1 cellular context compared by ENCODE assay signal in the genomic region with DNA sequence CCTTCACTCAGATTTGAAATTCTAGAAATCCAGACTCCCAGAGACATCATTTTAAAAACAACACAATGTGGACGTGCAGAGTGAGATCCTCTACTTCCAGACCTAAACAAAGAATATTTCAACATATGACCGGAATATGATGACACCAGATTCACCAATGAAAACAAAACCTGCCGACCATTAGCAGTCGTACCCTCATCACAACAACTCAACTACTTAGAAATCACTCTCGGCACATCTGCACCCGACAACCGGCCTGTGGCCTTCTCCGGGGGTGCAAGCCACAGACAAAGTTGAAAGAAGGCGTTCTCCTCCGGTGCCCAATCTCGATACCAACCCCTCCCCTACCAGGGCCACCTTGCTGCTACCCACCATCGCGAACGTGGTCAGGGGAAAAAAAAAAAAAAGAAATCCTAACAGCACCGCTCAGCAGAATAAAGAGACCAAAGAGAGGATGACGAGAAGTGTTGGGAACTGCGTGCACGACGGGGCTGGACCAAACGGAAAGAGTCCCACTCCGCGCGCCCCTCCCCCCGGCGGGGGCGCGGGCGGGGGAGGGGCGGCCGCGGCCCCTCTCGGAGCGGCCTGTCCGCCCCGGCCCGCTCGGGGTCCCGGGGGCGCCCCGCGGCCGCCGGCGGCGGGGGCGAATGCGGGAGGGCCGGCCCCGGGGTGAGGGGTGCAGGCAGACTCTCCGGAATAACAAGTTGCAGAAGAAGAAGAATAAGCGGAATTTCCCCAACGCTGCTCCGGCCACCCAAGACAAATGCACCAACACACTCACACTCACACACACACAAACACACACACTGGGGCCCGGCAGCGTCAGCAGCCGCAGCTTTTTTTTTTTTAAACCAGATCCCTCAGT.
A peak's percentile ranks its signal among the peaks of the same experiment; 100 is the strongest.
TF ChIP-seq lines count a peak whose summit lies in the region.

No MANE protein-coding gene starts in this region.

TF ChIP-seq in HepG2, 621 proteins besides CTCF, POLR2A, EP300 and RAD21 (continued from another document and continues in another):
- TF ChIP-seq, protein P1, sequence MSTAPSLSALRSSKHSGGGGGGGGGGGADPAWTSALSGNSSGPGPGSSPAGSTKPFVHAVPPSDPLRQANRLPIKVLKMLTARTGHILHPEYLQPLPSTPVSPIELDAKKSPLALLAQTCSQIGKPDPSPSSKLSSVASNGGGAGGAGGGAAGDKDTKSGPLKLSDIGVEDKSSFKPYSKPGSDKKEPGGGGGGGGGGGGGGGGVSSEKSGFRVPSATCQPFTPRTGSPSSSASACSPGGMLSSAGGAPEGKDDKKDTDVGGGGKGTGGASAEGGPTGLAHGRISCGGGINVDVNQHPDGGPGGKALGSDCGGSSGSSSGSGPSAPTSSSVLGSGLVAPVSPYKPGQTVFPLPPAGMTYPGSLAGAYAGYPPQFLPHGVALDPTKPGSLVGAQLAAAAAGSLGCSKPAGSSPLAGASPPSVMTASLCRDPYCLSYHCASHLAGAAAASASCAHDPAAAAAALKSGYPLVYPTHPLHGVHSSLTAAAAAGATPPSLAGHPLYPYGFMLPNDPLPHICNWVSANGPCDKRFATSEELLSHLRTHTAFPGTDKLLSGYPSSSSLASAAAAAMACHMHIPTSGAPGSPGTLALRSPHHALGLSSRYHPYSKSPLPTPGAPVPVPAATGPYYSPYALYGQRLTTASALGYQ (CRISPR knock-in tag; IDR thresholded peaks at IDR 0.05) = peak; percentile 43; the same call in 1 of the 2 replicates
- TF ChIP-seq, protein P2, sequence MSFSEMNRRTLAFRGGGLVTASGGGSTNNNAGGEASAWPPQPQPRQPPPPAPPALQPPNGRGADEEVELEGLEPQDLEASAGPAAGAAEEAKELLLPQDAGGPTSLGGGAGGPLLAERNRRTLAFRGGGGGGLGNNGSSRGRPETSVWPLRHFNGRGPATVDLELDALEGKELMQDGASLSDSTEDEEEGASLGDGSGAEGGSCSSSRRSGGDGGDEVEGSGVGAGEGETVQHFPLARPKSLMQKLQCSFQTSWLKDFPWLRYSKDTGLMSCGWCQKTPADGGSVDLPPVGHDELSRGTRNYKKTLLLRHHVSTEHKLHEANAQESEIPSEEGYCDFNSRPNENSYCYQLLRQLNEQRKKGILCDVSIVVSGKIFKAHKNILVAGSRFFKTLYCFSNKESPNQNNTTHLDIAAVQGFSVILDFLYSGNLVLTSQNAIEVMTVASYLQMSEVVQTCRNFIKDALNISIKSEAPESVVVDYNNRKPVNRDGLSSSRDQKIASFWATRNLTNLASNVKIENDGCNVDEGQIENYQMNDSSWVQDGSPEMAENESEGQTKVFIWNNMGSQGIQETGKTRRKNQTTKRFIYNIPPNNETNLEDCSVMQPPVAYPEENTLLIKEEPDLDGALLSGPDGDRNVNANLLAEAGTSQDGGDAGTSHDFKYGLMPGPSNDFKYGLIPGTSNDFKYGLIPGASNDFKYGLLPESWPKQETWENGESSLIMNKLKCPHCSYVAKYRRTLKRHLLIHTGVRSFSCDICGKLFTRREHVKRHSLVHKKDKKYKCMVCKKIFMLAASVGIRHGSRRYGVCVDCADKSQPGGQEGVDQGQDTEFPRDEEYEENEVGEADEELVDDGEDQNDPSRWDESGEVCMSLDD (CRISPR knock-in tag; IDR thresholded peaks at IDR 0.05; ENCODE audit: borderline replicate concordance) = no peak
- TF ChIP-seq, protein P3, sequence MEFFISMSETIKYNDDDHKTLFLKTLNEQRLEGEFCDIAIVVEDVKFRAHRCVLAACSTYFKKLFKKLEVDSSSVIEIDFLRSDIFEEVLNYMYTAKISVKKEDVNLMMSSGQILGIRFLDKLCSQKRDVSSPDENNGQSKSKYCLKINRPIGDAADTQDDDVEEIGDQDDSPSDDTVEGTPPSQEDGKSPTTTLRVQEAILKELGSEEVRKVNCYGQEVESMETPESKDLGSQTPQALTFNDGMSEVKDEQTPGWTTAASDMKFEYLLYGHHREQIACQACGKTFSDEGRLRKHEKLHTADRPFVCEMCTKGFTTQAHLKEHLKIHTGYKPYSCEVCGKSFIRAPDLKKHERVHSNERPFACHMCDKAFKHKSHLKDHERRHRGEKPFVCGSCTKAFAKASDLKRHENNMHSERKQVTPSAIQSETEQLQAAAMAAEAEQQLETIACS (CRISPR knock-in tag; IDR thresholded peaks at IDR 0.05) = peak; percentile 66
- TF ChIP-seq SIN3B (IDR thresholded peaks at IDR 0.05; ENCODE audit: low read length) (0 out of 2 replicates have a peak, but pooled peaks have one; percentile 5), ZNF614 (CRISPR knock-in tag; IDR thresholded peaks at IDR 0.05; ENCODE audit: borderline replicate concordance) (no peak), HMG20A (CRISPR knock-in tag; IDR thresholded peaks at IDR 0.05; ENCODE audit: borderline replicate concordance) (peak; percentile 64; the same call in 1 of the 2 replicates), NFIC (IDR thresholded peaks at IDR 0.05; ENCODE audit: low read length) (no peak), ARNTL (CRISPR knock-in tag; IDR thresholded peaks at IDR 0.05) (peak; percentile 65; the same call in 1 of the 2 replicates), NPAS2 (CRISPR knock-in tag; IDR thresholded peaks at IDR 0.05; ENCODE audit: borderline replicate concordance) (no peak), TBX2 (CRISPR knock-in tag; IDR thresholded peaks at IDR 0.05; ENCODE audit: borderline replicate concordance) (peak; percentile 19; the same call in 1 of the 2 replicates), PRMT3 (CRISPR knock-in tag; IDR thresholded peaks at IDR 0.05; ENCODE audit: borderline replicate concordance, low read depth) (no peak), ZMAT3 (CRISPR knock-in tag; conservative IDR thresholded peaks at IDR 0.05) (no peak), SIX4 (CRISPR knock-in tag; IDR thresholded peaks at IDR 0.05) (no peak), ZFP36L1 (CRISPR knock-in tag; IDR thresholded peaks at IDR 0.05) (no peak), HDAC6 (IDR thresholded peaks at IDR 0.05; ENCODE audit: low read depth, low read length) (no peak), ZNF556 (CRISPR knock-in tag; IDR thresholded peaks at IDR 0.05; ENCODE audit: borderline replicate concordance) (0 out of 2 replicates have a peak, but pooled peaks have one; percentile 40), ZNF530 (CRISPR knock-in tag; IDR thresholded peaks at IDR 0.05; ENCODE audit: low read depth) (no peak), ZBTB7B (CRISPR knock-in tag; IDR thresholded peaks at IDR 0.05) (no peak), ZNF879 (CRISPR knock-in tag; IDR thresholded peaks at IDR 0.05) (no peak), RXRB (CRISPR knock-in tag; IDR thresholded peaks at IDR 0.05; ENCODE audit: borderline replicate concordance) (no peak; the same call in none of the 2 replicates), NFKB2 (CRISPR knock-in tag; IDR thresholded peaks at IDR 0.05; ENCODE audit: borderline replicate concordance) (no peak), LCORL (IDR thresholded peaks at IDR 0.05) (no peak), LCORL (CRISPR knock-in tag; IDR thresholded peaks at IDR 0.05) (peak; percentile 42), JDP2 (CRISPR knock-in tag; IDR thresholded peaks at IDR 0.05; ENCODE audit: borderline replicate concordance) (no peak), ZNF124 (CRISPR knock-in tag; IDR thresholded peaks at IDR 0.05) (0 out of 2 replicates have a peak, but pooled peaks have one; percentile 8), STAG1 (CRISPR knock-in tag; IDR thresholded peaks at IDR 0.05) (no peak), ZNF260 (CRISPR knock-in tag; IDR thresholded peaks at IDR 0.05; ENCODE audit: borderline replicate concordance, low read depth) (no peak), ELF3 (CRISPR knock-in tag; IDR thresholded peaks at IDR 0.05) (no peak), RCOR2 (CRISPR knock-in tag; IDR thresholded peaks at IDR 0.05) (no peak), NBN (conservative IDR thresholded peaks at IDR 0.05) (no peak), SRY (CRISPR knock-in tag; IDR thresholded peaks at IDR 0.05) (no peak), EED (CRISPR knock-in tag; IDR thresholded peaks at IDR 0.05) (no peak), TOPORS (CRISPR knock-in tag; IDR thresholded peaks at IDR 0.05) (no peak), ZNF451 (CRISPR knock-in tag; IDR thresholded peaks at IDR 0.05) (no peak), ZNF329 (CRISPR knock-in tag; IDR thresholded peaks at IDR 0.05; ENCODE audit: low read depth) (no peak), ZSCAN9 (CRISPR knock-in tag; IDR thresholded peaks at IDR 0.05; ENCODE audit: borderline replicate concordance) (0 out of 2 replicates have a peak, but pooled peaks have one; percentile 59)
- TF ChIP-seq, protein P4, sequence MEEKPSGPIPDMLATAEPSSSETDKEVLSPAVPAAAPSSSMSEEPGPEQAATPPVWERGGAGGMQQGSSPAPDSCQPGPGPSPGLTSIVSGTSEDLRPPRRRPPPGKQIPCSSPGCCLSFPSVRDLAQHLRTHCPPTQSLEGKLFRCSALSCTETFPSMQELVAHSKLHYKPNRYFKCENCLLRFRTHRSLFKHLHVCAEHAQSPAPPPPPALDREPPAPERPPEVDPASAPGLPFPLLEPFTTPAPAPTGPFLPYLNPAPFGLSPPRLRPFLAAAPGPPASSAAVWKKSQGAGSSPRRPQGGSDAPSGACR (CRISPR knock-in tag; IDR thresholded peaks at IDR 0.05) = peak; percentile 61; the same call in 1 of the 2 replicates
- TF ChIP-seq, protein P5, sequence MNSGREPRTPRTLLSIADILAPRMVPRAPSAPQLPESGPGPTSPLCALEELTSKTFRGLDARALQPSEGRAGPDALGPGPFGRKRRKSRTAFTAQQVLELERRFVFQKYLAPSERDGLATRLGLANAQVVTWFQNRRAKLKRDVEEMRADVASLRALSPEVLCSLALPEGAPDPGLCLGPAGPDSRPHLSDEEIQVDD (CRISPR knock-in tag; IDR thresholded peaks at IDR 0.05; ENCODE audit: borderline replicate concordance) = no peak
- TF ChIP-seq, protein P6, sequence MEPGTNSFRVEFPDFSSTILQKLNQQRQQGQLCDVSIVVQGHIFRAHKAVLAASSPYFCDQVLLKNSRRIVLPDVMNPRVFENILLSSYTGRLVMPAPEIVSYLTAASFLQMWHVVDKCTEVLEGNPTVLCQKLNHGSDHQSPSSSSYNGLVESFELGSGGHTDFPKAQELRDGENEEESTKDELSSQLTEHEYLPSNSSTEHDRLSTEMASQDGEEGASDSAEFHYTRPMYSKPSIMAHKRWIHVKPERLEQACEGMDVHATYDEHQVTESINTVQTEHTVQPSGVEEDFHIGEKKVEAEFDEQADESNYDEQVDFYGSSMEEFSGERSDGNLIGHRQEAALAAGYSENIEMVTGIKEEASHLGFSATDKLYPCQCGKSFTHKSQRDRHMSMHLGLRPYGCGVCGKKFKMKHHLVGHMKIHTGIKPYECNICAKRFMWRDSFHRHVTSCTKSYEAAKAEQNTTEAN (CRISPR knock-in tag; conservative IDR thresholded peaks at IDR 0.05) = peak; percentile 69; the same call in 1 of the 2 replicates
- TF ChIP-seq, protein P7, sequence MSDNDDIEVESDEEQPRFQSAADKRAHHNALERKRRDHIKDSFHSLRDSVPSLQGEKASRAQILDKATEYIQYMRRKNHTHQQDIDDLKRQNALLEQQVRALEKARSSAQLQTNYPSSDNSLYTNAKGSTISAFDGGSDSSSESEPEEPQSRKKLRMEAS (IDR thresholded peaks at IDR 0.05) = no peak
- TF ChIP-seq, protein P8, sequence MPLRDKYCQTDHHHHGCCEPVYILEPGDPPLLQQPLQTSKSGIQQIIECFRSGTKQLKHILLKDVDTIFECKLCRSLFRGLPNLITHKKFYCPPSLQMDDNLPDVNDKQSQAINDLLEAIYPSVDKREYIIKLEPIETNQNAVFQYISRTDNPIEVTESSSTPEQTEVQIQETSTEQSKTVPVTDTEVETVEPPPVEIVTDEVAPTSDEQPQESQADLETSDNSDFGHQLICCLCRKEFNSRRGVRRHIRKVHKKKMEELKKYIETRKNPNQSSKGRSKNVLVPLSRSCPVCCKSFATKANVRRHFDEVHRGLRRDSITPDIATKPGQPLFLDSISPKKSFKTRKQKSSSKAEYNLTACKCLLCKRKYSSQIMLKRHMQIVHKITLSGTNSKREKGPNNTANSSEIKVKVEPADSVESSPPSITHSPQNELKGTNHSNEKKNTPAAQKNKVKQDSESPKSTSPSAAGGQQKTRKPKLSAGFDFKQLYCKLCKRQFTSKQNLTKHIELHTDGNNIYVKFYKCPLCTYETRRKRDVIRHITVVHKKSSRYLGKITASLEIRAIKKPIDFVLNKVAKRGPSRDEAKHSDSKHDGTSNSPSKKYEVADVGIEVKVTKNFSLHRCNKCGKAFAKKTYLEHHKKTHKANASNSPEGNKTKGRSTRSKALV (CRISPR knock-in tag; IDR thresholded peaks at IDR 0.05) = peak; percentile 52; the same call in 1 of the 2 replicates
- TF ChIP-seq, protein P9, sequence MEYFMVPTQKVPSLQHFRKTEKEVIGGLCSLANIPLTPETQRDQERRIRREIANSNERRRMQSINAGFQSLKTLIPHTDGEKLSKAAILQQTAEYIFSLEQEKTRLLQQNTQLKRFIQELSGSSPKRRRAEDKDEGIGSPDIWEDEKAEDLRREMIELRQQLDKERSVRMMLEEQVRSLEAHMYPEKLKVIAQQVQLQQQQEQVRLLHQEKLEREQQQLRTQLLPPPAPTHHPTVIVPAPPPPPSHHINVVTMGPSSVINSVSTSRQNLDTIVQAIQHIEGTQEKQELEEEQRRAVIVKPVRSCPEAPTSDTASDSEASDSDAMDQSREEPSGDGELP (IDR thresholded peaks at IDR 0.05; ENCODE audit: borderline replicate concordance, low read depth) = peak; percentile 10; the same call in 1 of the 2 replicates
- TF ChIP-seq, protein P10, sequence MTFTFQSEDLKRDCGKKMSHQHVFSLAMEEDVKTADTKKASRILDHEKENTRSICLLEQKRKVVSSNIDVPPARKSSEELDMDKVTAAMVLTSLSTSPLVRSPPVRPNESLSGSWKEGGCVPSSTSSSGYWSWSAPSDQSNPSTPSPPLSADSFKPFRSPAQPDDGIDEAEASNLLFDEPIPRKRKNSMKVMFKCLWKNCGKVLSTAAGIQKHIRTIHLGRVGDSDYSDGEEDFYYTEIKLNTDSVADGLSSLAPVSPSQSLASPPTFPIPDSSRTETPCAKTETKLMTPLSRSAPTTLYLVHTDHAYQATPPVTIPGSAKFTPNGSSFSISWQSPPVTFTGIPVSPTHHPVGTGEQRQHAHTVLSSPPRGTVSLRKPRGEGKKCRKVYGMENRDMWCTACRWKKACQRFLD (CRISPR knock-in tag; IDR thresholded peaks at IDR 0.05; ENCODE audit: borderline replicate concordance) = no peak
- TF ChIP-seq, protein P11, sequence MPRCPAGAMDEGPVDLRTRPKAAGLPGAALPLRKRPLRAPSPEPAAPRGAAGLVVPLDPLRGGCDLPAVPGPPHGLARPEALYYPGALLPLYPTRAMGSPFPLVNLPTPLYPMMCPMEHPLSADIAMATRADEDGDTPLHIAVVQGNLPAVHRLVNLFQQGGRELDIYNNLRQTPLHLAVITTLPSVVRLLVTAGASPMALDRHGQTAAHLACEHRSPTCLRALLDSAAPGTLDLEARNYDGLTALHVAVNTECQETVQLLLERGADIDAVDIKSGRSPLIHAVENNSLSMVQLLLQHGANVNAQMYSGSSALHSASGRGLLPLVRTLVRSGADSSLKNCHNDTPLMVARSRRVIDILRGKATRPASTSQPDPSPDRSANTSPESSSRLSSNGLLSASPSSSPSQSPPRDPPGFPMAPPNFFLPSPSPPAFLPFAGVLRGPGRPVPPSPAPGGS (CRISPR knock-in tag; IDR thresholded peaks at IDR 0.05) = no peak
- TF ChIP-seq, protein P12, sequence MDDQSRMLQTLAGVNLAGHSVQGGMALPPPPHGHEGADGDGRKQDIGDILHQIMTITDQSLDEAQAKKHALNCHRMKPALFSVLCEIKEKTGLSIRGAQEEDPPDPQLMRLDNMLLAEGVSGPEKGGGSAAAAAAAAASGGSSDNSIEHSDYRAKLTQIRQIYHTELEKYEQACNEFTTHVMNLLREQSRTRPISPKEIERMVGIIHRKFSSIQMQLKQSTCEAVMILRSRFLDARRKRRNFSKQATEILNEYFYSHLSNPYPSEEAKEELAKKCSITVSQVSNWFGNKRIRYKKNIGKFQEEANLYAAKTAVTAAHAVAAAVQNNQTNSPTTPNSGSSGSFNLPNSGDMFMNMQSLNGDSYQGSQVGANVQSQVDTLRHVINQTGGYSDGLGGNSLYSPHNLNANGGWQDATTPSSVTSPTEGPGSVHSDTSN (CRISPR knock-in tag; IDR thresholded peaks at IDR 0.05; ENCODE audit: borderline replicate concordance) = no peak
